In genomic region chr1:21941370-21941769, GRCh38 we compare ENCODE assay signal across 31 cellular contexts. TPM values are rescaled to one million over a fixed set of nuclear protein-coding genes. Genes with fewer than 3 reads are reported as not detected.
DNase-seq lines count a peak whose midpoint lies in the region; ATAC-seq, FAIRE-seq and TF ChIP-seq lines count a peak whose summit lies in the region.
"Had no signal": no experiment of that assay in that cellular context is flagged by ENCODE, and none has a peak within 500 bp of the region (broad histone marks: within the 10 kb centered on the region; RNA-seq: fewer than 3 reads in every experiment).

No MANE protein-coding gene starts in this region.

- H4K8ac ChIP-seq in IMR-90 (ENCODE audit: low read depth in 2 of 2, low read length in 2 of 2) = no peak overlapping the region

- no peaks in the 10 kb centered on the region for H4K20me1 ChIP-seq in IMR-90 (ENCODE audit: insufficient read depth, low read length)
- no peaks in the 10 kb centered on the region for H4K20me1 ChIP-seq in K562 (replicated peaks; ENCODE audit: control insufficient read depth, insufficient read depth, low read length)

- H2BK15ac ChIP-seq in IMR-90 (ENCODE audit: low read depth, low read length) = 0 out of 3 replicates have a peak overlapping the region, but pooled peaks have one; percentile 13

- no peak for TF ChIP-seq CTCF in IMR-90 (conservative IDR thresholded peaks at IDR 0.05; ENCODE audit: low read depth, low read length)
- no peak for TF ChIP-seq CTCF in K562 (IDR thresholded peaks at IDR 0.05 in 2 of 3, conservative IDR thresholded peaks at IDR 0.05 in 1 of 3; ENCODE audit: insufficient read depth in 2 of 3, low read depth in 1 of 3, low read length in 3 of 3)
- TF ChIP-seq CTCF in gastrocnemius medialis (IDR thresholded peaks at IDR 0.05 in 4 of 5, conservative IDR thresholded peaks at IDR 0.05 in 1 of 5) = no peak

- POLR2A ChIA-PET in IMR-90 (lab: Charles Lee; ENCODE audit: unreplicated experiment) = no interaction called here
- POLR2A ChIA-PET in K562 (lab: Yijun Ruan, JAX) = no interaction called here

- dilution Hi-C loops in IMR-90 (cut with HindIII; ENCODE audit: low sequenced_read_pairs, unreplicated experiment) = no loop called here

- H3K79me1 ChIP-seq in IMR-90 (ENCODE audit: low read depth in 1 of 2, low read length in 2 of 2) = peaks cover 5 to 8% of the 10 kb centered on the region in 2 experiments

- no peak overlapping the region for H2BK20ac ChIP-seq in IMR-90 (ENCODE audit: low read depth, low read length)

- no peak overlapping the region for H3K56ac ChIP-seq in IMR-90 (ENCODE audit: extremely low read depth, insufficient read depth, low read length)

- H3K36me3 Mint-ChIP-seq in stimulated activated effector memory CD8-positive, alpha-beta T cell treated with anti-CD3 and anti-CD28 coated beads, Interleukin-12 subunit alpha, Interleukin-12 subunit beta, amount 100 ng/mL, for 72 hours = no peaks in the 10 kb centered on the region
- H3K36me3 Mint-ChIP-seq: mesothelial cell of epicardium had no signal

- ATAC-seq in IMR-90 (ENCODE audit: low read depth) = no peak
- ATAC-seq in K562 = no peak
- no peak for ATAC-seq in gastrocnemius medialis
- no peak for ATAC-seq in stimulated activated effector memory CD8-positive, alpha-beta T cell treated with anti-CD3 and anti-CD28 coated beads, Interleukin-12 subunit alpha, Interleukin-12 subunit beta, amount 100 ng/mL, for 72 hours
- ATAC-seq: naive thymus-derived CD8-positive, alpha-beta T cell; stimulated activated naive CD8-positive, alpha-beta T cell treated with anti-CD3 and anti-CD28 coated beads, Interleukin-15, Interleukin-2, amounts not matched to agents 100 U/mL and 50 U/mL, for 24 hours; T-helper 17 cell had no signal

- H3K4me2 ChIP-seq in IMR-90 (ENCODE audit: low read depth, low read length) = no peak overlapping the region
- H3K4me2 ChIP-seq in K562 (ENCODE audit: insufficient read depth, low read length) = peak overlapping the region; percentile 5; the same call in 1 of the 2 replicates

- H3K9ac ChIP-seq in IMR-90 (ENCODE audit: low read depth, low read length) (no peak overlapping the region), K562 (ENCODE audit: insufficient read depth in 1 of 2, low read depth in 2 of 2, low read length in 2 of 2) (no peak overlapping the region), muscle layer of colon (ENCODE audit: low read length) (no peak overlapping the region), stomach smooth muscle (ENCODE audit: low read length in 2 of 2) (peak overlapping the region in 1 of 2 donors; percentile 32)

- 0 out of 2 replicates have a peak overlapping the region, but pooled peaks have one; percentile 23 for H3K4ac ChIP-seq in IMR-90 (ENCODE audit: low read depth, low read length)

- no peak overlapping the region for H4K5ac ChIP-seq in IMR-90 (ENCODE audit: low read depth, low read length)

- no peak overlapping the region for H3K4me3 Mint-ChIP-seq in stimulated activated effector memory CD8-positive, alpha-beta T cell treated with anti-CD3 and anti-CD28 coated beads, Interleukin-12 subunit alpha, Interleukin-12 subunit beta, amount 100 ng/mL, for 72 hours
- H3K4me3 Mint-ChIP-seq: activated CD4-positive, alpha-beta memory T cell treated with anti-CD3 and anti-CD28 coated beads, Interleukin-2, amount 10 ng/mL, durations not matched to agents 7 days and 5 days; activated naive CD4-positive, alpha-beta T cell treated with anti-CD3 and anti-CD28 coated beads for 36 hours; mesothelial cell of epicardium; naive thymus-derived CD8-positive, alpha-beta T cell; T-helper 17 cell had no signal

- H3K4me3 ChIP-seq in IMR-90 (ENCODE audit: insufficient read depth, low read depth, low read length) (no peak overlapping the region), K562 (no peak overlapping the region), muscle layer of colon (ENCODE audit: low read depth in 1 of 2, low read length in 2 of 2) (no peak overlapping the region), stomach smooth muscle (ENCODE audit: low read length in 2 of 2) (no peak overlapping the region), gastrocnemius medialis (no peak overlapping the region)
- H3K4me3 ChIP-seq: skin epidermis had no signal

- H2AFZ ChIP-seq in IMR-90 (replicated peaks; ENCODE audit: low read length, poor library complexity) (no peak overlapping the region), K562 (ENCODE audit: low read depth, low read length) (peak overlapping the region; percentile 49)

- in situ Hi-C loops in IMR-90 (cut with MboI; ENCODE audit: low sequenced_read_pairs) (no loop called here), K562 (cut with MboI) (no loop called here), gastrocnemius medialis (cut with MboI; ENCODE audit: low sequenced_read_pairs in 4 of 4) (no loop called here)

- no peak overlapping the region; the same call in 1 of the 2 replicates for H3K23ac ChIP-seq in IMR-90 (ENCODE audit: low read depth, low read length)

- H3K36me3 ChIP-seq in IMR-90 (ENCODE audit: control insufficient read depth, insufficient read depth, low read length) (no peaks in the 10 kb centered on the region), K562 (ENCODE audit: control insufficient read depth, insufficient read depth, low read length) (no peaks in the 10 kb centered on the region), muscle layer of colon (ENCODE audit: insufficient read depth, low read length) (no peaks in the 10 kb centered on the region), stomach smooth muscle (ENCODE audit: control insufficient read depth in 2 of 2, insufficient read depth in 2 of 2, low read length in 2 of 2) (no peaks in the 10 kb centered on the region), gastrocnemius medialis (no peaks in the 10 kb centered on the region)

- no peaks in the 10 kb centered on the region for H3K9me3 Mint-ChIP-seq in stimulated activated effector memory CD8-positive, alpha-beta T cell treated with anti-CD3 and anti-CD28 coated beads, Interleukin-12 subunit alpha, Interleukin-12 subunit beta, amount 100 ng/mL, for 72 hours
- H3K9me3 Mint-ChIP-seq: activated CD4-positive, alpha-beta memory T cell treated with anti-CD3 and anti-CD28 coated beads, Interleukin-2, amount 10 ng/mL, durations not matched to agents 7 days and 5 days; activated naive CD4-positive, alpha-beta T cell treated with anti-CD3 and anti-CD28 coated beads for 36 hours; mesothelial cell of epicardium; naive thymus-derived CD8-positive, alpha-beta T cell had no signal

- peak overlapping the region; percentile 58; the same call in 1 of the 2 replicates for H2AK5ac ChIP-seq in IMR-90 (ENCODE audit: low read depth, low read length)

- peaks cover 14% of the 10 kb centered on the region for H3K4me1 Mint-ChIP-seq in stimulated activated effector memory CD8-positive, alpha-beta T cell treated with anti-CD3 and anti-CD28 coated beads, Interleukin-12 subunit alpha, Interleukin-12 subunit beta, amount 100 ng/mL, for 72 hours

- no TSS peak for BruUV-seq in IMR-90 (replicated peaks; lab: Mats Ljungman, UMichigan)
- no TSS peak for BruUV-seq in K562 (replicated peaks; lab: Mats Ljungman, UMichigan)

- FAIRE-seq in K562 (lab: Jason Lieb, UNC) = no peak
- FAIRE-seq: GM12892 had no signal

- no peak overlapping the region for H3K27ac ChIP-seq in IMR-90 (ENCODE audit: insufficient read depth, low read length)
- no peak overlapping the region for H3K27ac ChIP-seq in K562 (ENCODE audit: extremely low read depth, low read depth, low read length)
- H3K27ac ChIP-seq in muscle layer of colon (ENCODE audit: low read depth, low read length) = peak overlapping the region; percentile 62
- peak overlapping the region; percentile 92 for H3K27ac ChIP-seq in stomach smooth muscle (ENCODE audit: low read length)
- H3K27ac ChIP-seq in gastrocnemius medialis = peak overlapping the region in 1 of 4 donors; percentile 69

- H3K9me1 ChIP-seq in IMR-90 (ENCODE audit: insufficient read depth, low read length) = peaks cover 19% of the 10 kb centered on the region
- H3K9me1 ChIP-seq in K562 (ENCODE audit: control insufficient read depth, insufficient read depth, low read length) = no peaks in the 10 kb centered on the region

- intact Hi-C loops in IMR-90 (cut with micrococcal nuclease) = no loop called here
- intact Hi-C loops in K562 (cut with micrococcal nuclease) = no loop called here
- intact Hi-C loops in gastrocnemius medialis (cut with DNase I; ENCODE audit: low total_unique reads) = loop anchor here (2.0 kb wide), 1 partner anchor 73 kb away; no protein-coding TSS in a partner anchor

- H4K91ac ChIP-seq in IMR-90 (ENCODE audit: insufficient read depth, low read depth, low read length) = no peak overlapping the region

- TF ChIP-seq POLR2A in IMR-90 (IDR thresholded peaks at IDR 0.05; ENCODE audit: low read depth, low read length) (no peak), K562 (conservative IDR thresholded peaks at IDR 0.05) (no peak), gastrocnemius medialis (IDR thresholded peaks at IDR 0.05) (no peak)

- H3K27me3 ChIP-seq in IMR-90 (ENCODE audit: control insufficient read depth, insufficient read depth, low read length) (no peaks in the 10 kb centered on the region), K562 (ENCODE audit: control insufficient read depth in 2 of 2, insufficient read depth in 2 of 2, low read length in 2 of 2) (no peaks in the 10 kb centered on the region), muscle layer of colon (ENCODE audit: control insufficient read depth in 1 of 2, insufficient read depth in 2 of 2, low read length in 2 of 2) (no peaks in the 10 kb centered on the region), stomach smooth muscle (ENCODE audit: control insufficient read depth in 1 of 2, insufficient read depth in 2 of 2, low read length in 2 of 2) (no peaks in the 10 kb centered on the region), gastrocnemius medialis (no peaks in the 10 kb centered on the region)

- H3K18ac ChIP-seq in IMR-90 (ENCODE audit: low read depth, low read length) = no peak overlapping the region

- no peak for TF ChIP-seq EP300 in K562 (IDR thresholded peaks at IDR 0.05; ENCODE audit: low read length)

- H2BK120ac ChIP-seq in IMR-90 (ENCODE audit: low read depth, low read length) = no peak overlapping the region

- no peak overlapping the region for H2BK5ac ChIP-seq in IMR-90 (ENCODE audit: low read depth, low read length, poor library complexity, severe bottlenecking)

- H3K14ac ChIP-seq in IMR-90 (replicated peaks; ENCODE audit: low read depth, low read length) = no peak overlapping the region

- CTCF ChIA-PET in IMR-90 (lab: Yijun Ruan, JAX) = no interaction called here
- CTCF ChIA-PET in K562 (lab: Yijun Ruan, JAX; ENCODE audit: low intra/inter-chr PET ratio) = no interaction called here

- DNase-seq in IMR-90 (no peak), K562 (ENCODE audit: extremely low read depth in 1 of 4, low spot score in 3 of 4) (no peak), RKO (ENCODE audit: low spot score) (no peak), gastrocnemius medialis (no peak)
- DNase-seq in stimulated activated CD4-positive, alpha-beta T cell treated with anti-CD3 and anti-CD28 coated beads, Interleukin-2, amount 100 ng/mL, for 24 hours = no peak
- DNase-seq in stimulated activated effector memory CD8-positive, alpha-beta T cell treated with anti-CD3 and anti-CD28 coated beads, Interleukin-12 subunit alpha, Interleukin-12 subunit beta, amount 100 ng/mL, for 72 hours (ENCODE audit: low spot score in 2 of 2) = no peak
- DNase-seq: activated CD4-positive, alpha-beta memory T cell treated with anti-CD3 and anti-CD28 coated beads, Interleukin-2, amount 10 ng/mL, durations not matched to agents 7 days and 5 days; activated CD4-positive, CD25-positive, alpha-beta regulatory T cell treated with anti-CD3 and anti-CD28 coated beads, Interleukin-2, amount 50 U/mL, for 72 hours; activated CD8-positive, alpha-beta memory T cell treated with anti-CD3 and anti-CD28 coated beads, Interleukin-2, amount 50 U/mL, for 4 hours; activated naive CD4-positive, alpha-beta T cell treated with anti-CD3 and anti-CD28 coated beads for 36 hours; effector CD8-positive, alpha-beta T cell; glutamatergic neuron; H7; islet precursor cell; MM.1S; NCI-H2029 treated with DMSO at 0.1 percent for 48 hours; NCI-H526; OCI-M1; SHP77; stimulated activated naive CD8-positive, alpha-beta T cell treated with anti-CD3 and anti-CD28 coated beads, Interleukin-15, Interleukin-2, amounts not matched to agents 100 U/mL and 50 U/mL, for 24 hours; T-helper 17 cell had no signal

- TF ChIP-seq RAD21 in IMR-90 (IDR thresholded peaks at IDR 0.05; ENCODE audit: low read length) (no peak), K562 (CRISPR knock-in tag; conservative IDR thresholded peaks at IDR 0.05 in 1 of 2, IDR thresholded peaks at IDR 0.05 in 1 of 2) (no peak)

- H3K27ac Mint-ChIP-seq in stimulated activated effector memory CD8-positive, alpha-beta T cell treated with anti-CD3 and anti-CD28 coated beads, Interleukin-12 subunit alpha, Interleukin-12 subunit beta, amount 100 ng/mL, for 72 hours = no peak overlapping the region
- H3K27ac Mint-ChIP-seq: activated CD4-positive, alpha-beta memory T cell treated with anti-CD3 and anti-CD28 coated beads, Interleukin-2, amount 10 ng/mL, durations not matched to agents 7 days and 5 days; activated naive CD4-positive, alpha-beta T cell treated with anti-CD3 and anti-CD28 coated beads for 36 hours; mesothelial cell of epicardium; T-helper 17 cell had no signal

- H3K4me1 ChIP-seq in IMR-90 (ENCODE audit: control insufficient read depth, insufficient read depth, low read length) = peaks cover 12% of the 10 kb centered on the region
- peaks cover 51 to 53% of the 10 kb centered on the region in 2 experiments for H3K4me1 ChIP-seq in K562 (replicated peaks in 1 of 2; ENCODE audit: control insufficient read depth in 2 of 2, insufficient read depth in 2 of 2, low read length in 2 of 2)
- peaks cover 56% of the 10 kb centered on the region for H3K4me1 ChIP-seq in muscle layer of colon (ENCODE audit: insufficient read depth, low read length)
- peaks cover 64% of the 10 kb centered on the region for H3K4me1 ChIP-seq in stomach smooth muscle (ENCODE audit: control insufficient read depth, insufficient read depth, low read length)
- peaks cover 28 to 55% of the 10 kb centered on the region in 2 donors for H3K4me1 ChIP-seq in gastrocnemius medialis

- peaks cover 5% of the 10 kb centered on the region for H3K79me2 ChIP-seq in K562 (ENCODE audit: control insufficient read depth, insufficient read depth, low read length)

- no peaks in the 10 kb centered on the region for H3K9me3 ChIP-seq in IMR-90 (ENCODE audit: control insufficient read depth, insufficient read depth, low read length)
- no peaks in the 10 kb centered on the region for H3K9me3 ChIP-seq in K562 (replicated peaks; ENCODE audit: control insufficient read depth, insufficient read depth, low read depth, low read length)
- H3K9me3 ChIP-seq in muscle layer of colon (ENCODE audit: low read length) = no peaks in the 10 kb centered on the region
- no peaks in the 10 kb centered on the region for H3K9me3 ChIP-seq in stomach smooth muscle (ENCODE audit: control insufficient read depth in 2 of 2, low read length in 2 of 2)
- H3K9me3 ChIP-seq in gastrocnemius medialis = no peaks in the 10 kb centered on the region

- no CpG with 5 or more reads among the region's 5 CpGs for WGBS in IMR-90 (ENCODE audit: extremely low coverage in 2 of 2, insufficient read length in 1 of 2), 2 experiments
- 41% methylated on average over 5 of the region's 5 CpGs for WGBS in K562 (ENCODE audit: insufficient coverage, low coverage, missing lambda C conversion rate)

- no peak overlapping the region for H2AK9ac ChIP-seq in IMR-90 (replicated peaks; ENCODE audit: low read depth, low read length, poor library complexity)

RNA-seq across cellular contexts. Expression of gene HSPG2, which starts 4.3 kb away (rescaled TPM):
- total RNA-seq in IMR-90 (2012; rRNA removed) (15.8 and 23.3 TPM in 2 replicates), K562 (2014; rRNA removed) (21.0 and 31.3 TPM in 2 replicates), K562 (2014; rRNA removed; fragmentation: Illumina TruSeq; extraction: Trizol) (11.4 and 15.7 TPM in 2 replicates), K562 (2015; rRNA removed; fragmentation: Illumina TruSeq; extraction: Trizol) (13.7 and 17.1 TPM in 2 replicates), K562 (2021) (139 and 160 TPM in 2 replicates), gastrocnemius medialis (100 to 1,000 TPM in 1 of 4 donors, 10 to 100 TPM in 3; 68.9 to 108 (median 83.5) TPM)
- polyA plus RNA-seq in IMR-90 (2012; rRNA removed) (94.0 and 104 TPM in 2 replicates), K562 (2011; rRNA removed) (9.9 and 20.6 TPM in 2 replicates), K562 (2014; fragmentation: Illumina TruSeq; extraction: Trizol) (30.9 and 52.3 TPM in 2 replicates), K562 (2014; fragmentation: Nextera tagmentation; extraction: Ambion mirVana) (under 1 TPM; 0.14 to 0.86 TPM), K562 (2014; rRNA removed) (29.9 and 34.2 TPM in 2 replicates)
- 74.1 and 160 TPM in 2 replicates for polyA plus RNA-seq in IMR-90 (2012; cell fraction: cytosol; rRNA removed)
- 187 and 684 TPM in 2 replicates for polyA plus RNA-seq in IMR-90 (2012; cell fraction: nucleus; rRNA removed; ENCODE audit: low replicate concordance)
- total RNA-seq in K562 (2011; cell fraction: chromatin; rRNA removed; ENCODE audit: low replicate concordance) = 232 and 574 TPM in 2 replicates
- total RNA-seq in K562 (2011; cell fraction: nucleolus; rRNA removed) = 235 and 282 TPM in 2 replicates
- total RNA-seq in K562 (2011; cell fraction: nucleoplasm; rRNA removed) = 178 and 183 TPM in 2 replicates
- 14.0 and 24.0 TPM in 2 replicates for polyA plus RNA-seq in K562 (2011; cell fraction: cytosol; rRNA removed)
- polyA plus RNA-seq in K562 (2011; cell fraction: nucleus; rRNA removed) = 101 and 113 TPM in 2 replicates
- polyA plus RNA-seq in K562 (2012) = 55.2 and 134 TPM in 2 replicates
- 23.2 and 36.8 TPM in 2 replicates for polyA minus RNA-seq in K562 (2011; rRNA and poly(A)+ RNA removed)
- polyA minus RNA-seq in K562 (2011; cell fraction: cytosol; rRNA and poly(A)+ RNA removed) = 58.5 and 103 TPM in 2 replicates
- polyA minus RNA-seq in K562 (2011; cell fraction: nucleus; rRNA and poly(A)+ RNA removed) = 67.2 and 102 TPM in 2 replicates

RNA-seq across cellular contexts. Expression of gene CELA3B, which starts 35.5 kb away (rescaled TPM):
- total RNA-seq in IMR-90 (2012; rRNA removed) = not detected in 2 replicates
- polyA plus RNA-seq in IMR-90 (2012; rRNA removed) = not detected in 2 replicates
- not detected in 2 replicates for polyA plus RNA-seq in IMR-90 (2012; cell fraction: cytosol; rRNA removed)
- not detected in 2 replicates for polyA plus RNA-seq in IMR-90 (2012; cell fraction: nucleus; rRNA removed; ENCODE audit: low replicate concordance)
- not detected in 2 replicates for total RNA-seq in K562 (2011; cell fraction: chromatin; rRNA removed; ENCODE audit: low replicate concordance)
- not detected in 2 replicates for total RNA-seq in K562 (2011; cell fraction: nucleolus; rRNA removed)
- total RNA-seq in K562 (2011; cell fraction: nucleoplasm; rRNA removed) = not detected in 2 replicates
- total RNA-seq in K562 (2014; rRNA removed) = not detected in 2 replicates
- not detected in 2 replicates for total RNA-seq in K562 (2014; rRNA removed; fragmentation: Illumina TruSeq; extraction: Trizol)
- not detected in 2 replicates for total RNA-seq in K562 (2015; rRNA removed; fragmentation: Illumina TruSeq; extraction: Trizol)
- 3.1 and 3.8 TPM in 2 replicates for total RNA-seq in K562 (2021)
- not detected in 2 replicates for polyA plus RNA-seq in K562 (2011; rRNA removed)
- polyA plus RNA-seq in K562 (2011; cell fraction: cytosol; rRNA removed) = not detected in 2 replicates
- not detected in 2 replicates for polyA plus RNA-seq in K562 (2011; cell fraction: nucleus; rRNA removed)
- polyA plus RNA-seq in K562 (2012) = not detected in 2 replicates
- not detected in 2 replicates for polyA plus RNA-seq in K562 (2014; fragmentation: Illumina TruSeq; extraction: Trizol)
- polyA plus RNA-seq in K562 (2014; fragmentation: Nextera tagmentation; extraction: Ambion mirVana) = not detected
- not detected in 2 replicates for polyA plus RNA-seq in K562 (2014; rRNA removed)
- not detected in 2 replicates for polyA minus RNA-seq in K562 (2011; rRNA and poly(A)+ RNA removed)
- polyA minus RNA-seq in K562 (2011; cell fraction: cytosol; rRNA and poly(A)+ RNA removed) = not detected in 2 replicates
- not detected in 2 replicates for polyA minus RNA-seq in K562 (2011; cell fraction: nucleus; rRNA and poly(A)+ RNA removed)
- not detected for total RNA-seq in gastrocnemius medialis
- total RNA-seq: activated CD4-positive, alpha-beta memory T cell treated with anti-CD3 and anti-CD28 coated beads, Interleukin-2, amount 10 ng/mL, durations not matched to agents 7 days and 5 days; activated naive CD4-positive, alpha-beta T cell treated with anti-CD3 and anti-CD28 coated beads for 36 hours; H7; liver; mesothelial cell of epicardium; naive thymus-derived CD8-positive, alpha-beta T cell; osteocyte; renal cortical epithelial cell; T-helper 17 cell had no signal
- polyA plus RNA-seq: BJ; liver; naive thymus-derived CD8-positive, alpha-beta T cell had no signal

Comparison
In these comparisons a context has a peak if more than half of its experiments do, and no peak if none do; other contexts are left out.
1. H3K27ac ChIP-seq: peak in muscle layer of colon (single experiment) and stomach smooth muscle (single experiment); none in IMR-90 (single experiment) and K562 (single experiment).